Comparison of ENCODE assay signal across 23 cellular contexts in the genomic region with DNA sequence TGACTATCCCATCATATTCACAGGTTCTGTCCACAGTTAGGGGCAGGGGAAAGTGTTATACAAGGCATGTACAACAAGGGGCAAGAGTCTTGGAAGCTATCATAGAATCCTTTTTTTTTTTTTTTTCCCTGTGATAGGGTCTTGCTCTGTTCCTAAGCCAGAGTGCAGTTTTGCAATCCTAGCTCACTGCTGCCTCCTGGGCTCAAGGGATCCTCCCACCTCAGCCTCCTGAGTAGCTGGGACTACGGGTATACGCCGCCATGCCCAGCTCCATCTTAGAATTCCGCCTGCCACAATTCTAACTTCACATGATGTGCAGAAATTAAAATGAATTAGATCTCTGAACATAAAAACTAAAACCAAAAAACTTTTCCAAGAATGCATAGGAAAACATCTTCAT.
"Had no signal": no experiment of that assay in that cellular context is flagged by ENCODE, and none has a peak within 500 bp of the region (broad histone marks: within the 10 kb centered on the region; RNA-seq: fewer than 3 reads in every experiment).

No MANE protein-coding gene starts in this region.

- H3K36me3 ChIP-seq: ascending aorta, Peyer's patch, SJSA1 had no signal

- H3K27me3 ChIP-seq: ascending aorta, body of pancreas, Peyer's patch, SJSA1 had no signal

- H3K4me3 ChIP-seq: ascending aorta, body of pancreas, Peyer's patch, SJSA1 had no signal

- H3K4me1 ChIP-seq: ascending aorta, body of pancreas, Peyer's patch, SJSA1 had no signal

- H3K27ac ChIP-seq: ascending aorta, body of pancreas, Peyer's patch had no signal

- DNase-seq: activated CD4-positive, alpha-beta memory T cell treated with anti-CD3 and anti-CD28 coated beads for 36 hours; activated CD4-positive, alpha-beta T cell treated with anti-CD3 and anti-CD28 coated beads, Interleukin-2, amount 10 ng/mL, durations not matched to agents 7 days and 5 days; activated CD4-positive, CD25-positive, alpha-beta regulatory T cell; activated CD8-positive, alpha-beta memory T cell treated with anti-CD3 and anti-CD28 coated beads for 24 hours; activated naive CD4-positive, alpha-beta T cell treated with anti-CD3 and anti-CD28 coated beads, Interleukin-2, amount 50 U/mL, for 16 hours; activated naive CD8-positive, alpha-beta T cell treated with anti-CD3 and anti-CD28 coated beads, Interleukin-2, amount 10 ng/mL, durations not matched to agents 7 days and 5 days; activated T-cell treated with anti-CD3 and anti-CD28 coated beads, Interleukin-2, amount 50 U/mL, for 48 hours; amniotic stem cell; body of pancreas; central memory CD4-positive, alpha-beta T cell; Kasumi-1; KBM-7; NCI-H1048; NCI-H146; NCI-H187 treated with DMSO at 0.1 percent for 48 hours; NCI-H2107; NCI-H510A treated with DMSO at 0.1 percent for 48 hours; NK-92 treated with Interleukin-12 subunit alpha and Interleukin-12 subunit beta, amount 100 ng/mL, for 24 hours; Peyer's patch; SHP77; SW 1271 had no signal

- H3K9me3 ChIP-seq: ascending aorta, body of pancreas, Peyer's patch, SJSA1 had no signal
